In the genomic region with DNA sequence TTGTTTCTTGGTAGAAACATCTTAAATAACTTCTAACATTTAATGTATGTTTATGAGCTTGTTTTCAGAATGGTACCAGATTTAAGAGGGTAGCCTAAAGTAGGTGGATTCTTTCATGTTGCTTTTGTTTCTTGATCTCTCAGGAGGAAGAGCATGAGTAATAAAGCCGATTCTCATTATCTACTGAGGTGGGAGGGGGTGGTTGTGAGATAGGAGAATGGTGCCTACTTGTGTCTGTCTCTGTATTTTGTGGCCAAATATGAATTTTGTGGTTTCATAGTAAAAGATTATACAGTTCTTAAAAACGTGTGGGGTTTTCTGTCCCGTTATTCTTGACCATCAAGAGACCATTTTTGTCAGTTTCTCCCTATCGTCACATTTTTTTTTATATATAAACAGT, we compare ENCODE assay signal across 10 cellular contexts. TPM values are rescaled to one million over a fixed set of nuclear protein-coding genes. Genes with fewer than 3 reads are reported as not detected.
DNase-seq lines count a peak whose midpoint lies in the region; ATAC-seq, FAIRE-seq and TF ChIP-seq lines count a peak whose summit lies in the region.
"Had no signal": no experiment of that assay in that cellular context is flagged by ENCODE, and none has a peak within 500 bp of the region (broad histone marks: within the 10 kb centered on the region; RNA-seq: fewer than 3 reads in every experiment).

No MANE protein-coding gene starts in this region.

- H3K27ac Mint-ChIP-seq in T-helper 17 cell = peak overlapping the region; percentile 98

- no peaks in the 10 kb centered on the region for H3K9me1 ChIP-seq in endothelial cell of umbilical vein (replicated peaks; ENCODE audit: control insufficient read depth, extremely low read depth, insufficient read depth, low read length)

- H3K4me1 Mint-ChIP-seq in T-helper 17 cell = peaks cover 33% of the 10 kb centered on the region

- POLR2A ChIA-PET in endothelial cell of umbilical vein (lab: Charles Lee) = no interaction called here

- peak; percentile 24 for DNase-seq in stimulated activated CD4-positive, alpha-beta T cell treated with anti-CD3 and anti-CD28 coated beads, Interleukin-15, amount 100 ng/mL, for 24 hours
- no peak for DNase-seq in stimulated activated CD4-positive, alpha-beta T cell treated with anti-CD3 and anti-CD28 coated beads, Interleukin-2, amount 100 ng/mL, for 48 hours
- DNase-seq in T-helper 17 cell (no peak), endothelial cell of umbilical vein (ENCODE audit: low read depth, low spot score) (no peak), NCI-H128 (lab: John Stamatoyannopoulos, UW; ENCODE audit: unreplicated experiment) (no peak), NCI-H1436 (lab: John Stamatoyannopoulos, UW) (no peak), GM19238 (ENCODE audit: insufficient read length, low spot score) (no peak)
- no peak for DNase-seq in stimulated activated naive CD8-positive, alpha-beta T cell treated with anti-CD3 and anti-CD28 coated beads, Interleukin-15, Interleukin-2, amounts not matched to agents 100 U/mL and 50 U/mL, for 24 hours
- DNase-seq: GOT3 had no signal

- H2AFZ ChIP-seq in endothelial cell of umbilical vein (ENCODE audit: low read depth, low read length) = no peak overlapping the region

- dilution Hi-C loops in endothelial cell of umbilical vein (cut with MboI; ENCODE audit: extremely low pct_ligation_motif_present, low sequenced_read_pairs) = no loop called here

- H3K79me2 ChIP-seq in endothelial cell of umbilical vein (ENCODE audit: control insufficient read depth, insufficient read depth, low read length) = peaks cover 68% of the 10 kb centered on the region

- peaks cover 14% of the 10 kb centered on the region for H3K4me1 ChIP-seq in endothelial cell of umbilical vein (ENCODE audit: control insufficient read depth, extremely low read depth, insufficient read depth, low read length)

- H3K4me3 Mint-ChIP-seq in T-helper 17 cell = peak overlapping the region; percentile 96

- H3K9me3 ChIP-seq in T-helper 17 cell (ENCODE audit: control insufficient read depth, low read length, poor library complexity, severe bottlenecking) (no peaks in the 10 kb centered on the region), endothelial cell of umbilical vein (replicated peaks; ENCODE audit: control insufficient read depth, insufficient read depth, low read length) (no peaks in the 10 kb centered on the region)

- no peak overlapping the region for H3K9ac ChIP-seq in endothelial cell of umbilical vein (replicated peaks; ENCODE audit: extremely low read depth, insufficient read depth, low read length)

- H3K27me3 ChIP-seq in endothelial cell of umbilical vein (ENCODE audit: control insufficient read depth in 2 of 2, insufficient read depth in 2 of 2, low read length in 2 of 2) = no peaks in the 10 kb centered on the region

- no peak for ATAC-seq in T-helper 17 cell
- ATAC-seq in stimulated activated naive CD8-positive, alpha-beta T cell treated with anti-CD3 and anti-CD28 coated beads, Interleukin-15, Interleukin-2, amounts not matched to agents 100 U/mL and 50 U/mL, for 24 hours = peak; percentile 16

- intact Hi-C loops in endothelial cell of umbilical vein (cut with micrococcal nuclease) = loop anchor here (10.0 kb wide), 1 partner anchor 489 kb away; the partner anchor contains the start of gene NUDT16

- H3K27ac ChIP-seq in endothelial cell of umbilical vein (ENCODE audit: insufficient read depth, low read depth, low read length) = no peak overlapping the region
- H3K27ac ChIP-seq: epithelial cell of prostate had no signal

- no peaks in the 10 kb centered on the region for H3K36me3 ChIP-seq in endothelial cell of umbilical vein (ENCODE audit: control insufficient read depth in 2 of 2, extremely low read depth in 1 of 2, insufficient read depth in 2 of 2, low read length in 2 of 2)

- H4K20me1 ChIP-seq in endothelial cell of umbilical vein (replicated peaks; ENCODE audit: control insufficient read depth, extremely low read depth, insufficient read depth, low read length) = peaks cover 3% of the 10 kb centered on the region

- H3K4me2 ChIP-seq in endothelial cell of umbilical vein (ENCODE audit: insufficient read depth, low read length) = peak overlapping the region; percentile 93

- no peak for TF ChIP-seq CTCF in endothelial cell of umbilical vein (IDR thresholded peaks at IDR 0.05; ENCODE audit: extremely low read depth in 1 of 2, insufficient read depth in 1 of 2, low read depth in 1 of 2, low read length in 2 of 2)

- peak overlapping the region in 1 of 3 experiments; percentile 73 for H3K4me3 ChIP-seq in endothelial cell of umbilical vein (replicated peaks in 1 of 3; ENCODE audit: insufficient read depth in 1 of 3, low read depth in 1 of 3, low read length in 3 of 3)

- peaks cover 2% of the 10 kb centered on the region for H3K36me3 Mint-ChIP-seq in T-helper 17 cell (ENCODE audit: low read depth)

- CTCF ChIA-PET in endothelial cell of umbilical vein (lab: Charles Lee) = no interaction called here

- no peak for TF ChIP-seq POLR2A in endothelial cell of umbilical vein (IDR thresholded peaks at IDR 0.05; ENCODE audit: low read depth, low read length)

- no TSS peak for BruUV-seq in endothelial cell of umbilical vein (replicated peaks; lab: Mats Ljungman, UMichigan)

- H3K27me3 Mint-ChIP-seq in T-helper 17 cell = no peaks in the 10 kb centered on the region

- no peak for FAIRE-seq in endothelial cell of umbilical vein (lab: Jason Lieb, UNC)

TF ChIP-seq in endothelial cell of umbilical vein, 7 proteins besides CTCF, POLR2A, EP300 and RAD21:
- TF ChIP-seq POLR2AphosphoS5 (IDR thresholded peaks at IDR 0.05; ENCODE audit: insufficient read depth, low read depth, low read length) (no peak), MYC (IDR thresholded peaks at IDR 0.05; ENCODE audit: low read depth, low read length) (no peak)

RNA-seq across cellular contexts. Expression of gene ATP2C1, which starts 2.2 kb away (rescaled TPM):
- total RNA-seq in T-helper 17 cell = 10 to 100 TPM; 57.9 to 60.0 TPM
- 73.3 and 79.5 TPM in 2 replicates for total RNA-seq in endothelial cell of umbilical vein
- polyA plus RNA-seq in endothelial cell of umbilical vein = 36.9 and 50.1 TPM in 2 replicates
- 35.4 and 39.5 TPM in 2 replicates for polyA plus RNA-seq in endothelial cell of umbilical vein (2011; cell fraction: cytosol; rRNA removed)
- polyA plus RNA-seq in endothelial cell of umbilical vein (2011; cell fraction: nucleus; rRNA removed) = 67.2 and 99.2 TPM in 2 replicates
- polyA plus RNA-seq in endothelial cell of umbilical vein (2012) = 68.3 and 79.9 TPM in 2 replicates
- polyA minus RNA-seq in endothelial cell of umbilical vein = 92.6 and 94.8 TPM in 2 replicates
- polyA minus RNA-seq in endothelial cell of umbilical vein (2011; cell fraction: cytosol; rRNA and poly(A)+ RNA removed) = 33.7 TPM
- 73.5 and 105 TPM in 2 replicates for polyA minus RNA-seq in endothelial cell of umbilical vein (2011; cell fraction: nucleus; rRNA and poly(A)+ RNA removed)
